Comparison of ENCODE assay signal across 1 cellular context in genomic region chr15:94259863-94260262, GRCh38.
TF ChIP-seq lines count a peak whose summit lies in the region.

No MANE protein-coding gene starts in this region.

TF ChIP-seq in GM12878, 131 proteins besides CTCF, POLR2A, EP300 and RAD21:
- TF ChIP-seq NKRF (conservative IDR thresholded peaks at IDR 0.05) (no peak), ATF7 (IDR thresholded peaks at IDR 0.05; ENCODE audit: low read depth) (peak; percentile 67), HDAC2 (IDR thresholded peaks at IDR 0.05) (no peak), RELB (IDR thresholded peaks at IDR 0.05; ENCODE audit: low read depth) (peak; percentile 46; the same call in 1 of the 2 replicates), CEBPZ (IDR thresholded peaks at IDR 0.05; ENCODE audit: low read depth, low read length) (no peak), IKZF1 (conservative IDR thresholded peaks at IDR 0.05) (peak; percentile 71), NBN (IDR thresholded peaks at IDR 0.05) (peak; percentile 36; the same call in 1 of the 2 replicates), SPI1 (IDR thresholded peaks at IDR 0.05; ENCODE audit: borderline replicate concordance, insufficient read depth, low read depth, low read length) (peak; percentile 42; the same call in 1 of the 2 replicates), CHD1 (IDR thresholded peaks at IDR 0.05; ENCODE audit: low read depth, low read length) (no peak), HDGF (IDR thresholded peaks at IDR 0.05) (no peak), IKZF2 (IDR thresholded peaks at IDR 0.05) (peak; percentile 68 to 74; a peak in 3 of 4 replicates), MXI1 (IDR thresholded peaks at IDR 0.05; ENCODE audit: low read depth, low read length) (no peak), RELA (IDR thresholded peaks at IDR 0.05; ENCODE audit: borderline replicate concordance, partially characterized antibody) (no peak), E4F1 (IDR thresholded peaks at IDR 0.05; ENCODE audit: borderline replicate concordance, partially characterized antibody) (no peak), MTA2 (IDR thresholded peaks at IDR 0.05; ENCODE audit: low read depth) (peak; percentile 37; the same call in 1 of the 2 replicates), DPF2 (IDR thresholded peaks at IDR 0.05) (0 out of 2 replicates have a peak, but pooled peaks have one; percentile 26), HDAC6 (IDR thresholded peaks at IDR 0.05; ENCODE audit: unreplicated experiment) (no peak)
- TF ChIP-seq, protein P1, sequence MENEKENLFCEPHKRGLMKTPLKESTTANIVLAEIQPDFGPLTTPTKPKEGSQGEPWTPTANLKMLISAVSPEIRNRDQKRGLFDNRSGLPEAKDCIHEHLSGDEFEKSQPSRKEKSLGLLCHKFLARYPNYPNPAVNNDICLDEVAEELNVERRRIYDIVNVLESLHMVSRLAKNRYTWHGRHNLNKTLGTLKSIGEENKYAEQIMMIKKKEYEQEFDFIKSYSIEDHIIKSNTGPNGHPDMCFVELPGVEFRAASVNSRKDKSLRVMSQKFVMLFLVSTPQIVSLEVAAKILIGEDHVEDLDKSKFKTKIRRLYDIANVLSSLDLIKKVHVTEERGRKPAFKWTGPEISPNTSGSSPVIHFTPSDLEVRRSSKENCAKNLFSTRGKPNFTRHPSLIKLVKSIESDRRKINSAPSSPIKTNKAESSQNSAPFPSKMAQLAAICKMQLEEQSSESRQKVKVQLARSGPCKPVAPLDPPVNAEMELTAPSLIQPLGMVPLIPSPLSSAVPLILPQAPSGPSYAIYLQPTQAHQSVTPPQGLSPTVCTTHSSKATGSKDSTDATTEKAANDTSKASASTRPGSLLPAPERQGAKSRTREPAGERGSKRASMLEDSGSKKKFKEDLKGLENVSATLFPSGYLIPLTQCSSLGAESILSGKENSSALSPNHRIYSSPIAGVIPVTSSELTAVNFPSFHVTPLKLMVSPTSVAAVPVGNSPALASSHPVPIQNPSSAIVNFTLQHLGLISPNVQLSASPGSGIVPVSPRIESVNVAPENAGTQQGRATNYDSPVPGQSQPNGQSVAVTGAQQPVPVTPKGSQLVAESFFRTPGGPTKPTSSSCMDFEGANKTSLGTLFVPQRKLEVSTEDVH (IDR thresholded peaks at IDR 0.05; ENCODE audit: low read depth, partially characterized antibody) = no peak
- TF ChIP-seq, protein P2, sequence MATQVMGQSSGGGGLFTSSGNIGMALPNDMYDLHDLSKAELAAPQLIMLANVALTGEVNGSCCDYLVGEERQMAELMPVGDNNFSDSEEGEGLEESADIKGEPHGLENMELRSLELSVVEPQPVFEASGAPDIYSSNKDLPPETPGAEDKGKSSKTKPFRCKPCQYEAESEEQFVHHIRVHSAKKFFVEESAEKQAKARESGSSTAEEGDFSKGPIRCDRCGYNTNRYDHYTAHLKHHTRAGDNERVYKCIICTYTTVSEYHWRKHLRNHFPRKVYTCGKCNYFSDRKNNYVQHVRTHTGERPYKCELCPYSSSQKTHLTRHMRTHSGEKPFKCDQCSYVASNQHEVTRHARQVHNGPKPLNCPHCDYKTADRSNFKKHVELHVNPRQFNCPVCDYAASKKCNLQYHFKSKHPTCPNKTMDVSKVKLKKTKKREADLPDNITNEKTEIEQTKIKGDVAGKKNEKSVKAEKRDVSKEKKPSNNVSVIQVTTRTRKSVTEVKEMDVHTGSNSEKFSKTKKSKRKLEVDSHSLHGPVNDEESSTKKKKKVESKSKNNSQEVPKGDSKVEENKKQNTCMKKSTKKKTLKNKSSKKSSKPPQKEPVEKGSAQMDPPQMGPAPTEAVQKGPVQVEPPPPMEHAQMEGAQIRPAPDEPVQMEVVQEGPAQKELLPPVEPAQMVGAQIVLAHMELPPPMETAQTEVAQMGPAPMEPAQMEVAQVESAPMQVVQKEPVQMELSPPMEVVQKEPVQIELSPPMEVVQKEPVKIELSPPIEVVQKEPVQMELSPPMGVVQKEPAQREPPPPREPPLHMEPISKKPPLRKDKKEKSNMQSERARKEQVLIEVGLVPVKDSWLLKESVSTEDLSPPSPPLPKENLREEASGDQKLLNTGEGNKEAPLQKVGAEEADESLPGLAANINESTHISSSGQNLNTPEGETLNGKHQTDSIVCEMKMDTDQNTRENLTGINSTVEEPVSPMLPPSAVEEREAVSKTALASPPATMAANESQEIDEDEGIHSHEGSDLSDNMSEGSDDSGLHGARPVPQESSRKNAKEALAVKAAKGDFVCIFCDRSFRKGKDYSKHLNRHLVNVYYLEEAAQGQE (IDR thresholded peaks at IDR 0.05; ENCODE audit: low read depth, low read length) = no peak
- TF ChIP-seq, protein P3, sequence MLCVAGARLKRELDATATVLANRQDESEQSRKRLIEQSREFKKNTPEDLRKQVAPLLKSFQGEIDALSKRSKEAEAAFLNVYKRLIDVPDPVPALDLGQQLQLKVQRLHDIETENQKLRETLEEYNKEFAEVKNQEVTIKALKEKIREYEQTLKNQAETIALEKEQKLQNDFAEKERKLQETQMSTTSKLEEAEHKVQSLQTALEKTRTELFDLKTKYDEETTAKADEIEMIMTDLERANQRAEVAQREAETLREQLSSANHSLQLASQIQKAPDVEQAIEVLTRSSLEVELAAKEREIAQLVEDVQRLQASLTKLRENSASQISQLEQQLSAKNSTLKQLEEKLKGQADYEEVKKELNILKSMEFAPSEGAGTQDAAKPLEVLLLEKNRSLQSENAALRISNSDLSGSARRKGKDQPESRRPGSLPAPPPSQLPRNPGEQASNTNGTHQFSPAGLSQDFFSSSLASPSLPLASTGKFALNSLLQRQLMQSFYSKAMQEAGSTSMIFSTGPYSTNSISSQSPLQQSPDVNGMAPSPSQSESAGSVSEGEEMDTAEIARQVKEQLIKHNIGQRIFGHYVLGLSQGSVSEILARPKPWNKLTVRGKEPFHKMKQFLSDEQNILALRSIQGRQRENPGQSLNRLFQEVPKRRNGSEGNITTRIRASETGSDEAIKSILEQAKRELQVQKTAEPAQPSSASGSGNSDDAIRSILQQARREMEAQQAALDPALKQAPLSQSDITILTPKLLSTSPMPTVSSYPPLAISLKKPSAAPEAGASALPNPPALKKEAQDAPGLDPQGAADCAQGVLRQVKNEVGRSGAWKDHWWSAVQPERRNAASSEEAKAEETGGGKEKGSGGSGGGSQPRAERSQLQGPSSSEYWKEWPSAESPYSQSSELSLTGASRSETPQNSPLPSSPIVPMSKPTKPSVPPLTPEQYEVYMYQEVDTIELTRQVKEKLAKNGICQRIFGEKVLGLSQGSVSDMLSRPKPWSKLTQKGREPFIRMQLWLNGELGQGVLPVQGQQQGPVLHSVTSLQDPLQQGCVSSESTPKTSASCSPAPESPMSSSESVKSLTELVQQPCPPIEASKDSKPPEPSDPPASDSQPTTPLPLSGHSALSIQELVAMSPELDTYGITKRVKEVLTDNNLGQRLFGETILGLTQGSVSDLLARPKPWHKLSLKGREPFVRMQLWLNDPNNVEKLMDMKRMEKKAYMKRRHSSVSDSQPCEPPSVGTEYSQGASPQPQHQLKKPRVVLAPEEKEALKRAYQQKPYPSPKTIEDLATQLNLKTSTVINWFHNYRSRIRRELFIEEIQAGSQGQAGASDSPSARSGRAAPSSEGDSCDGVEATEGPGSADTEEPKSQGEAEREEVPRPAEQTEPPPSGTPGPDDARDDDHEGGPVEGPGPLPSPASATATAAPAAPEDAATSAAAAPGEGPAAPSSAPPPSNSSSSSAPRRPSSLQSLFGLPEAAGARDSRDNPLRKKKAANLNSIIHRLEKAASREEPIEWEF (IDR thresholded peaks at IDR 0.05; ENCODE audit: insufficient replicate concordance, low read depth, low read length) = no peak
- TF ChIP-seq, protein P4, sequence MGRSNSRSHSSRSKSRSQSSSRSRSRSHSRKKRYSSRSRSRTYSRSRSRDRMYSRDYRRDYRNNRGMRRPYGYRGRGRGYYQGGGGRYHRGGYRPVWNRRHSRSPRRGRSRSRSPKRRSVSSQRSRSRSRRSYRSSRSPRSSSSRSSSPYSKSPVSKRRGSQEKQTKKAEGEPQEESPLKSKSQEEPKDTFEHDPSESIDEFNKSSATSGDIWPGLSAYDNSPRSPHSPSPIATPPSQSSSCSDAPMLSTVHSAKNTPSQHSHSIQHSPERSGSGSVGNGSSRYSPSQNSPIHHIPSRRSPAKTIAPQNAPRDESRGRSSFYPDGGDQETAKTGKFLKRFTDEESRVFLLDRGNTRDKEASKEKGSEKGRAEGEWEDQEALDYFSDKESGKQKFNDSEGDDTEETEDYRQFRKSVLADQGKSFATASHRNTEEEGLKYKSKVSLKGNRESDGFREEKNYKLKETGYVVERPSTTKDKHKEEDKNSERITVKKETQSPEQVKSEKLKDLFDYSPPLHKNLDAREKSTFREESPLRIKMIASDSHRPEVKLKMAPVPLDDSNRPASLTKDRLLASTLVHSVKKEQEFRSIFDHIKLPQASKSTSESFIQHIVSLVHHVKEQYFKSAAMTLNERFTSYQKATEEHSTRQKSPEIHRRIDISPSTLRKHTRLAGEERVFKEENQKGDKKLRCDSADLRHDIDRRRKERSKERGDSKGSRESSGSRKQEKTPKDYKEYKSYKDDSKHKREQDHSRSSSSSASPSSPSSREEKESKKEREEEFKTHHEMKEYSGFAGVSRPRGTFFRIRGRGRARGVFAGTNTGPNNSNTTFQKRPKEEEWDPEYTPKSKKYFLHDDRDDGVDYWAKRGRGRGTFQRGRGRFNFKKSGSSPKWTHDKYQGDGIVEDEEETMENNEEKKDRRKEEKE (IDR thresholded peaks at IDR 0.05) = no peak
